ENCODE assay signal across 2 cellular contexts in the genomic region with DNA sequence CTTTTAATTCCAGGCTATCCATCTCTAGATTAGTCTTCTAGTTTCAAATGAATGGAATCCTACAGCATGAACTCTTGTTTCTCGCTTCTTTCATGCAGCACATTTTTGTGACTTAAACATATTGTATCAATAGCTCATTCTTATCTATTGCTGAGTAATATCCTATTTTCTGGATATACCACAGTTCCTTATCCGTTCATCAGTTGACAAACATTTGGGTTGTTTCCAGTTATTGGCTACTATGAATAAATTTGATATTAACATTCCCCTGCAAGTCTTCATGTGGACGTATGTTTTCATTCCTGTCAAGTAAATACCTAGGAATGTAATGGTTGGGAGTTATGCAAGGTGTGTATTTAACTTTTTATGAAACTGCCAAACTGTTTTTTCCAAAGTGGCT.
TF ChIP-seq lines count a peak whose summit lies in the region.

No MANE protein-coding gene starts in this region.

TF ChIP-seq in IMR-90, 13 proteins besides CTCF, POLR2A, EP300 and RAD21 (continued from another document):
- TF ChIP-seq RCOR1 (IDR thresholded peaks at IDR 0.05; ENCODE audit: insufficient replicate concordance, low read length) (no peak), FOS (IDR thresholded peaks at IDR 0.05; ENCODE audit: low read depth, low read length) (no peak), NFE2L2 (IDR thresholded peaks at IDR 0.05; ENCODE audit: low read depth, low read length) (no peak), MAFK (IDR thresholded peaks at IDR 0.05; ENCODE audit: low read depth, low read length) (no peak), CHD1 (IDR thresholded peaks at IDR 0.05; ENCODE audit: low read depth, low read length) (no peak), BHLHE40 (IDR thresholded peaks at IDR 0.05; ENCODE audit: low read depth, low read length) (no peak), CEBPB (IDR thresholded peaks at IDR 0.05; ENCODE audit: low read depth, low read length) (no peak), SMC3 (IDR thresholded peaks at IDR 0.05; ENCODE audit: low read depth, low read length) (no peak), MXI1 (IDR thresholded peaks at IDR 0.05; ENCODE audit: borderline replicate concordance, low read depth, low read length) (no peak), MAZ (IDR thresholded peaks at IDR 0.05; ENCODE audit: borderline replicate concordance, low read depth, low read length) (no peak)
- TF ChIP-seq, protein P1, sequence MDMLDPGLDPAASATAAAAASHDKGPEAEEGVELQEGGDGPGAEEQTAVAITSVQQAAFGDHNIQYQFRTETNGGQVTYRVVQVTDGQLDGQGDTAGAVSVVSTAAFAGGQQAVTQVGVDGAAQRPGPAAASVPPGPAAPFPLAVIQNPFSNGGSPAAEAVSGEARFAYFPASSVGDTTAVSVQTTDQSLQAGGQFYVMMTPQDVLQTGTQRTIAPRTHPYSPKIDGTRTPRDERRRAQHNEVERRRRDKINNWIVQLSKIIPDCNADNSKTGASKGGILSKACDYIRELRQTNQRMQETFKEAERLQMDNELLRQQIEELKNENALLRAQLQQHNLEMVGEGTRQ (IDR thresholded peaks at IDR 0.05; ENCODE audit: low read depth, low read length) = no peak
- TF ChIP-seq, protein P2, sequence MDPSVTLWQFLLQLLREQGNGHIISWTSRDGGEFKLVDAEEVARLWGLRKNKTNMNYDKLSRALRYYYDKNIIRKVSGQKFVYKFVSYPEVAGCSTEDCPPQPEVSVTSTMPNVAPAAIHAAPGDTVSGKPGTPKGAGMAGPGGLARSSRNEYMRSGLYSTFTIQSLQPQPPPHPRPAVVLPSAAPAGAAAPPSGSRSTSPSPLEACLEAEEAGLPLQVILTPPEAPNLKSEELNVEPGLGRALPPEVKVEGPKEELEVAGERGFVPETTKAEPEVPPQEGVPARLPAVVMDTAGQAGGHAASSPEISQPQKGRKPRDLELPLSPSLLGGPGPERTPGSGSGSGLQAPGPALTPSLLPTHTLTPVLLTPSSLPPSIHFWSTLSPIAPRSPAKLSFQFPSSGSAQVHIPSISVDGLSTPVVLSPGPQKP (IDR thresholded peaks at IDR 0.05; ENCODE audit: borderline replicate concordance, low read depth, low read length) = no peak

TF ChIP-seq in endothelial cell of umbilical vein, 7 proteins besides CTCF, POLR2A, EP300 and RAD21:
- TF ChIP-seq, protein P3, sequence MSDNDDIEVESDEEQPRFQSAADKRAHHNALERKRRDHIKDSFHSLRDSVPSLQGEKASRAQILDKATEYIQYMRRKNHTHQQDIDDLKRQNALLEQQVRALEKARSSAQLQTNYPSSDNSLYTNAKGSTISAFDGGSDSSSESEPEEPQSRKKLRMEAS (IDR thresholded peaks at IDR 0.05; ENCODE audit: insufficient read depth, insufficient read length) = no peak
- TF ChIP-seq FOS (IDR thresholded peaks at IDR 0.05; ENCODE audit: borderline replicate concordance, insufficient read depth, low read length) = no peak
- no peak for TF ChIP-seq MYC (IDR thresholded peaks at IDR 0.05; ENCODE audit: low read depth, low read length)
- peak; percentile 30 for TF ChIP-seq GATA2 (IDR thresholded peaks at IDR 0.05; ENCODE audit: insufficient read depth, insufficient read length, low read depth, low read length)
